Comparison of ENCODE assay signal across 14 cellular contexts in the genomic region with DNA sequence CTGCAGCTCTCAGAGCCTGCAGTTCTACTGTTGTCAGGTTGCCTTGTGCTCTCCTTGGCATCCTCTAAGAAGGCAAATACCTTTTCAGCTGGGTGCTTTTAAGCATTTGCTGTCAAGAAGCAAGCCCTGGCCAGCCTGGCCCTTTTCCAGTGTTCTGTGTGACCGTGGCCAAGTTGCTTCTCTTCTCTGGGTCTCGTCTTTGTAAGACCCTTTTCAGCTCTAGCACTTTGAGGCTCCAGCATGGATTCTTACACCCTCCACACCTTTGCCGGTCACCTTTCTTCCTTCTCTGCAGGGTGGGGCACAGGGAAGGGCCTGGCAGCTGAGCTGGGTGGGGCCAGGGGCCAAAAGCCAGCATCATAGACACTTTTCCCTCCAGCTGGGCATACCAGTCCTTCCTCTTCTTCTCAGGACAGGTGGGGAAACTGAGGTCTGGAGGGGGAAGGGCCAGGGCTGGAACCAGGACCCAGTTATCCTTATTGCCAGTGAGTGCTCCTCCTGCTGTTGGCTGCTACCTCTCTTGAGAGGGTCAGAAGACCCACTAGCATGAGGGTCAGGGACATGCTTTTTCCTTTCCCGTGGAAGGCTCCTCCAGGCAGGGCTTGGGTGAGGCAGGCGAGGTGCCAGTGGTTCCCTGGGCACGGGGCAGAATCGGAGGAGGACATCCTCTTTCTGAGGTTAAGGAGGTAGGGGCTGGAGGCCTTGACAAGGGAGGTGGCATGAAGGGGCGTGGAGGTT. TPM values are rescaled to one million over a fixed set of nuclear protein-coding genes. Genes with fewer than 3 reads are reported as not detected.
DNase-seq lines count a peak whose midpoint lies in the region; ATAC-seq, FAIRE-seq and TF ChIP-seq lines count a peak whose summit lies in the region.
"Had no signal": no experiment of that assay in that cellular context is flagged by ENCODE, and none has a peak within 500 bp of the region (broad histone marks: within the 10 kb centered on the region; RNA-seq: fewer than 3 reads in every experiment).

No MANE protein-coding gene starts in this region.

- H3K4me3 ChIP-seq in Panc1 (ENCODE audit: low read depth in 2 of 2, low read length in 2 of 2): no peak overlapping the region
- peak overlapping the region in 1 of 2 donors; percentile 14 for H3K4me3 ChIP-seq in duodenal mucosa (ENCODE audit: low read depth in 1 of 2, low read length in 2 of 2)
- H3K4me3 ChIP-seq in mucosa of rectum (ENCODE audit: low read length in 2 of 2): no peak overlapping the region
- H3K4me3 ChIP-seq in subcutaneous abdominal adipose tissue (ENCODE audit: low read depth in 1 of 5, low read length in 5 of 5): peak overlapping the region in 1 of 5 donors; percentile 22
- no peak overlapping the region for H3K4me3 ChIP-seq in H7 (ENCODE audit: insufficient read depth, low read depth, low read length)
- H3K4me3 ChIP-seq: K562 had no signal

- H3K4me1 Mint-ChIP-seq in activated CD8-positive, alpha-beta T cell treated with anti-CD3 and anti-CD28 coated beads, Interleukin-2, amount 10 ng/mL, durations not matched to agents 7 days and 5 days (ENCODE audit: low read depth): no peaks in the 10 kb centered on the region
- H3K4me1 Mint-ChIP-seq: CD8-positive, alpha-beta memory T cell had no signal

- H3K9ac ChIP-seq in duodenal mucosa (ENCODE audit: low read depth in 1 of 2, low read length in 2 of 2) (peak overlapping the region; percentile 11 to 35), mucosa of rectum (ENCODE audit: low read depth in 1 of 2, low read length in 2 of 2) (peak overlapping the region; percentile 48 to 61), subcutaneous abdominal adipose tissue (ENCODE audit: low read length in 5 of 5) (peak overlapping the region in 4 of 5 donors; percentile 20 to 58 (median 42))

- no peak overlapping the region for H3K27ac Mint-ChIP-seq in activated CD8-positive, alpha-beta T cell treated with anti-CD3 and anti-CD28 coated beads, Interleukin-2, amount 10 ng/mL, durations not matched to agents 7 days and 5 days
- H3K27ac Mint-ChIP-seq: activated CD8-positive, alpha-beta T cell treated with anti-CD3 and anti-CD28 coated beads for 36 hours had no signal

- peak overlapping the region; percentile 45 for H3K27ac ChIP-seq in Panc1 (ENCODE audit: low read length)
- peak overlapping the region; percentile 30 for H3K27ac ChIP-seq in duodenal mucosa (ENCODE audit: low read depth, low read length)
- H3K27ac ChIP-seq in mucosa of rectum (ENCODE audit: low read depth in 2 of 2, low read length in 2 of 2): peak overlapping the region; percentile 85
- H3K27ac ChIP-seq in subcutaneous abdominal adipose tissue (ENCODE audit: low read depth, low read length): peak overlapping the region; percentile 72

- H3K9me3 ChIP-seq in Panc1 (ENCODE audit: control insufficient read depth, insufficient read depth, low read depth, low read length) (no peaks in the 10 kb centered on the region), duodenal mucosa (ENCODE audit: control insufficient read depth in 1 of 2, low read length in 2 of 2) (no peaks in the 10 kb centered on the region), mucosa of rectum (ENCODE audit: control insufficient read depth in 2 of 2, low read length in 2 of 2) (no peaks in the 10 kb centered on the region), subcutaneous abdominal adipose tissue (ENCODE audit: control insufficient read depth in 5 of 5, low read length in 5 of 5) (no peaks in the 10 kb centered on the region)

- no peaks in the 10 kb centered on the region for H3K36me3 Mint-ChIP-seq in activated CD8-positive, alpha-beta T cell treated with anti-CD3 and anti-CD28 coated beads, Interleukin-2, amount 10 ng/mL, durations not matched to agents 7 days and 5 days (ENCODE audit: low read depth)
- H3K36me3 Mint-ChIP-seq: CD8-positive, alpha-beta memory T cell had no signal

- H3K27me3 ChIP-seq in Panc1 (ENCODE audit: control insufficient read depth, insufficient read depth, low read length) (no peaks in the 10 kb centered on the region), duodenal mucosa (ENCODE audit: control insufficient read depth in 1 of 2, insufficient read depth in 2 of 2, low read length in 2 of 2) (no peaks in the 10 kb centered on the region), mucosa of rectum (ENCODE audit: control insufficient read depth in 2 of 2, insufficient read depth in 2 of 2, low read length in 2 of 2) (no peaks in the 10 kb centered on the region), subcutaneous abdominal adipose tissue (ENCODE audit: control insufficient read depth in 5 of 5, insufficient read depth in 4 of 5, low read length in 5 of 5) (no peaks in the 10 kb centered on the region), H7 (ENCODE audit: control insufficient read depth, insufficient read depth, low read length) (no peaks in the 10 kb centered on the region)

- intact Hi-C loops in Panc1 (cut with micrococcal nuclease; ENCODE audit: unreplicated experiment): no loop called here

- no peak overlapping the region for H3K4me3 Mint-ChIP-seq in activated CD8-positive, alpha-beta T cell treated with anti-CD3 and anti-CD28 coated beads, Interleukin-2, amount 10 ng/mL, durations not matched to agents 7 days and 5 days
- H3K4me3 Mint-ChIP-seq: activated CD8-positive, alpha-beta T cell treated with anti-CD3 and anti-CD28 coated beads for 36 hours; CD8-positive, alpha-beta memory T cell had no signal

- H3K36me3 ChIP-seq in Panc1 (ENCODE audit: control insufficient read depth, insufficient read depth, low read length) (no peaks in the 10 kb centered on the region), duodenal mucosa (ENCODE audit: control insufficient read depth in 1 of 2, insufficient read depth in 2 of 2, low read length in 2 of 2) (no peaks in the 10 kb centered on the region), mucosa of rectum (ENCODE audit: control insufficient read depth in 2 of 2, insufficient read depth in 2 of 2, low read length in 2 of 2) (no peaks in the 10 kb centered on the region), subcutaneous abdominal adipose tissue (ENCODE audit: control insufficient read depth in 5 of 5, insufficient read depth in 5 of 5, low read length in 5 of 5) (no peaks in the 10 kb centered on the region), H7 (replicated peaks; ENCODE audit: control insufficient read depth, insufficient read depth, low read length) (no peaks in the 10 kb centered on the region; the same call in 1 of the 2 replicates)

- ATAC-seq in Panc1 (no peak), HG03521 (IDR thresholded peaks at IDR 0.05; ENCODE audit: unreplicated experiment) (no peak)
- no peak for ATAC-seq in activated CD8-positive, alpha-beta T cell treated with anti-CD3 and anti-CD28 coated beads, Interleukin-2, amount 10 ng/mL, durations not matched to agents 7 days and 5 days
- ATAC-seq: activated CD8-positive, alpha-beta T cell treated with anti-CD3 and anti-CD28 coated beads for 36 hours; K562 had no signal

- in situ Hi-C loops in Panc1 (cut with HindIII; ENCODE audit: low pct_unique_long_range_greater_than_20kb, low sequenced_read_pairs): no loop called here

- POLR2A ChIA-PET in Panc1 (lab: Charles Lee): interaction anchor here (0.6 kb wide), 1 partner anchor 74 kb away, joined by 4 read pairs; no protein-coding TSS in a partner anchor
- POLR2A ChIA-PET in activated CD8-positive, alpha-beta T cell treated with anti-CD3 and anti-CD28 coated beads, Interleukin-2, amount 10 ng/mL, durations not matched to agents 7 days and 5 days (lab: Charles Lee): no interaction called here

- CTCF ChIA-PET in Panc1 (lab: Charles Lee): no interaction called here
- CTCF ChIA-PET in activated CD8-positive, alpha-beta T cell treated with anti-CD3 and anti-CD28 coated beads, Interleukin-2, amount 10 ng/mL, durations not matched to agents 7 days and 5 days (lab: Charles Lee): no interaction called here

- FAIRE-seq in frontal cortex (lab: Jason Lieb, UNC): no peak
- FAIRE-seq: K562 had no signal

- DNase-seq in Panc1 (ENCODE audit: low read depth, low spot score): no peak
- DNase-seq in H7: no peak
- DNase-seq in frontal cortex (ENCODE audit: low spot score in 2 of 2): no peak
- no peak for DNase-seq in activated CD8-positive, alpha-beta T cell treated with anti-CD3 and anti-CD28 coated beads, Interleukin-2, amount 10 ng/mL, durations not matched to agents 7 days and 5 days
- DNase-seq: activated CD8-positive, alpha-beta T cell treated with anti-CD3 and anti-CD28 coated beads for 36 hours; activated naive CD4-positive, alpha-beta T cell treated with anti-CD3 and anti-CD28 coated beads, Interleukin-2, amount 50 U/mL, for 16 hours; CD8-positive, alpha-beta memory T cell; NCI-H2081; T-helper 1 cell had no signal

- H3K4me1 ChIP-seq in Panc1 (ENCODE audit: control insufficient read depth, insufficient read depth, low read length) (peaks cover 88% of the 10 kb centered on the region), duodenal mucosa (ENCODE audit: control insufficient read depth in 1 of 2, insufficient read depth in 2 of 2, low read length in 2 of 2) (peaks cover 66 to 69% of the 10 kb centered on the region in 2 donors), mucosa of rectum (ENCODE audit: control insufficient read depth in 2 of 2, insufficient read depth in 2 of 2, low read length in 2 of 2) (peaks cover 69 to 75% of the 10 kb centered on the region in 2 donors), subcutaneous abdominal adipose tissue (ENCODE audit: control insufficient read depth in 5 of 5, insufficient read depth in 5 of 5, low read length in 5 of 5) (peaks cover 31 to 97% (median 94%) of the 10 kb centered on the region in 5 donors)

- no TSS peak for BruUV-seq in Panc1 (replicated peaks; lab: Mats Ljungman, UMichigan)

- no peaks in the 10 kb centered on the region for H3K9me3 Mint-ChIP-seq in activated CD8-positive, alpha-beta T cell treated with anti-CD3 and anti-CD28 coated beads, Interleukin-2, amount 10 ng/mL, durations not matched to agents 7 days and 5 days (ENCODE audit: insufficient read depth)
- H3K9me3 Mint-ChIP-seq: activated CD8-positive, alpha-beta T cell treated with anti-CD3 and anti-CD28 coated beads for 36 hours; CD8-positive, alpha-beta memory T cell had no signal

- TF ChIP-seq CTCF in Panc1 (IDR thresholded peaks at IDR 0.05): no peak

- no peaks in the 10 kb centered on the region for H3K27me3 Mint-ChIP-seq in activated CD8-positive, alpha-beta T cell treated with anti-CD3 and anti-CD28 coated beads, Interleukin-2, amount 10 ng/mL, durations not matched to agents 7 days and 5 days (ENCODE audit: low read depth)
- H3K27me3 Mint-ChIP-seq: activated CD8-positive, alpha-beta T cell treated with anti-CD3 and anti-CD28 coated beads for 36 hours had no signal

RNA-seq across cellular contexts. Expression of a gene that starts 0.5 kb away (rescaled TPM):
- 142 TPM for total RNA-seq in Panc1 (2021; ENCODE audit: unreplicated experiment)
- 80.5 TPM for polyA plus RNA-seq in Panc1 (2012; ENCODE audit: insufficient read length)
- total RNA-seq in H7 (2014; rRNA removed; shearing (Covaris generic)): 24.8 and 28.7 TPM in 2 replicates
- total RNA-seq in frontal cortex: 16.3 TPM
- under 1 TPM; 0.63 TPM for total RNA-seq in activated CD8-positive, alpha-beta T cell treated with anti-CD3 and anti-CD28 coated beads, Interleukin-2, amount 10 ng/mL, durations not matched to agents 7 days and 5 days

RNA-seq across cellular contexts. Expression of a gene that starts 57.9 kb away (rescaled TPM):
- total RNA-seq in Panc1 (2021; ENCODE audit: unreplicated experiment): 1,959 TPM
- polyA plus RNA-seq in Panc1 (2012; ENCODE audit: insufficient read length): 1,891 TPM
- 2,734 and 3,255 TPM in 2 replicates for total RNA-seq in H7 (2014; rRNA removed; shearing (Covaris generic))
- 3,224 TPM for total RNA-seq in frontal cortex
- total RNA-seq in activated CD8-positive, alpha-beta T cell treated with anti-CD3 and anti-CD28 coated beads, Interleukin-2, amount 10 ng/mL, durations not matched to agents 7 days and 5 days: 1,000 to 10,000 TPM; 2,046 to 2,123 TPM

Comparison
In these comparisons a context has a peak if more than half of its experiments do, and no peak if none do; other contexts are left out.
1. H3K27ac ChIP-seq: peak in every context shown above with its lines; median percentile 85 in mucosa of rectum; 72 in subcutaneous abdominal adipose tissue; 45 in Panc1; 30 in duodenal mucosa.
2. RNA of a gene that starts 0.5 kb away (total RNA-seq): 142 TPM in Panc1 (single experiment), 24.8 to 28.7 TPM in H7 and 16.3 TPM in frontal cortex (single experiment); 0.63 TPM in activated CD8-positive, alpha-beta T cell treated with anti-CD3 and anti-CD28 coated beads, Interleukin-2, amount 10 ng/mL, durations not matched to agents 7 days and 5 days; every median in the first group is over 10 times any median in the second.
3. Peak in every context shown above with its lines, with median percentiles within 50 percentile points of each other: H3K9ac ChIP-seq.